8 cellular contexts compared by ENCODE assay signal in the genomic region with DNA sequence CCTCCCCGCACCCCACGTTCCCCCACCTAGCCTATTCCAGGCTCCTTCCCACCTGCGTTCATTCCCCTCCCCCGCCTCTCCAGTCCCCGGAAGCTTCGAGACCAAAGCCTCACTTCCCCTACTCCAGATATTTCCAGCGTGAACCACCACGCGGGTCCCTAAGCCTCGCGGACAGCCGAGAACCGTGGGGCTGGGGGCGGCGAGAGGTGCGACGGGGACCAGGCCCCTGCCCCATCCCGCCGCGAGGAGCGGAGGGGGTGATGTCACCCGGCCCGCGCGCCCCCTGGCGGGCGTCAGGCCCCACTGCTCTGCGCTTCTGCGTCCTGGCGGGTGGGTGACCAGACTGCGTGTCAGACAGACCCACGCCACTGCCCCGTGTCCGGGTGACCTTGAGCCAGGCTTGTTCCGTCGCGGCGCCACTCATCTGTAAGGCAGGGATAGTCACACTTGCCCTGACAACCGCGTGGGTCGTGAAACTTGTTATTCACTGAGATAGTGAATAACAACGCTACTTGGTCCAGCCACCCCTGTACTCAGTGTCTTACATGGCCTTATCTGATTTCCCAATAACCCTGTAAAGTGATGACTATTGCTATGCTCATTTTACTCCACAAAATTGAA. TPM values are rescaled to one million over a fixed set of nuclear protein-coding genes. Genes with fewer than 3 reads are reported as not detected.
DNase-seq lines count a peak whose midpoint lies in the region; ATAC-seq lines count a peak whose summit lies in the region.

No MANE protein-coding gene starts in this region.

- peak overlapping the region; percentile 81 for H3K27ac ChIP-seq in mesodermal cell (ENCODE audit: low read depth, low read length, severe bottlenecking)

- DNase-seq in AG08396 (ENCODE audit: low spot score) (peak; percentile 88), NCI-H774 (lab: John Stamatoyannopoulos, UW) (peak; percentile 40)
- DNase-seq in activated CD8-positive, alpha-beta memory T cell treated with anti-CD3 and anti-CD28 coated beads, Interleukin-2, amount 10 ng/mL, durations not matched to agents 7 days and 5 days = peak; percentile 85
- DNase-seq in stimulated activated CD8-positive, alpha-beta memory T cell treated with anti-CD3 and anti-CD28 coated beads, Interleukin-2, amount 100 ng/mL, for 1 hour (ENCODE audit: low read depth in 2 of 2) = peak; percentile 59 to 60

- peaks cover 15% of the 10 kb centered on the region for H3K4me1 ChIP-seq in endocrine pancreas (ENCODE audit: control insufficient read depth, insufficient read depth, low read length)
- peaks cover 16% of the 10 kb centered on the region for H3K4me1 ChIP-seq in mesodermal cell (ENCODE audit: control insufficient read depth, insufficient read depth, low read length, poor library complexity, severe bottlenecking)

- peaks cover 3% of the 10 kb centered on the region for H3K36me3 Mint-ChIP-seq in activated CD8-positive, alpha-beta memory T cell treated with anti-CD3 and anti-CD28 coated beads, Interleukin-2, amount 10 ng/mL, durations not matched to agents 7 days and 5 days

- H3K36me3 ChIP-seq in endocrine pancreas (ENCODE audit: control insufficient read depth, insufficient read depth, low read length) (no peaks in the 10 kb centered on the region), mesodermal cell (ENCODE audit: control insufficient read depth, insufficient read depth, low read length) (no peaks in the 10 kb centered on the region)

- CTCF ChIA-PET in activated CD8-positive, alpha-beta memory T cell treated with anti-CD3 and anti-CD28 coated beads, Interleukin-2, amount 10 ng/mL, durations not matched to agents 7 days and 5 days (lab: Charles Lee) = interaction anchor here (0.8 to 7.6 kb wide), 19 partner anchors 8 to 601 kb away, joined by 3 to 88 read pairs (median 5); partner anchors contain the start of genes HSP90AB1, SLC29A1 and SLC35B2

- peak overlapping the region; percentile 96 for H3K27ac Mint-ChIP-seq in activated CD8-positive, alpha-beta memory T cell treated with anti-CD3 and anti-CD28 coated beads, Interleukin-2, amount 10 ng/mL, durations not matched to agents 7 days and 5 days

- H3K27me3 ChIP-seq in endocrine pancreas (ENCODE audit: control insufficient read depth, insufficient read depth, low read length) = no peaks in the 10 kb centered on the region

- peaks cover 26% of the 10 kb centered on the region for H3K4me1 Mint-ChIP-seq in activated CD8-positive, alpha-beta memory T cell treated with anti-CD3 and anti-CD28 coated beads, Interleukin-2, amount 10 ng/mL, durations not matched to agents 7 days and 5 days

- peak overlapping the region; percentile 80 for H3K9ac ChIP-seq in endocrine pancreas (ENCODE audit: control insufficient read depth, insufficient read depth, low read length)

- no peaks in the 10 kb centered on the region for H3K9me3 Mint-ChIP-seq in activated CD8-positive, alpha-beta memory T cell treated with anti-CD3 and anti-CD28 coated beads, Interleukin-2, amount 10 ng/mL, durations not matched to agents 7 days and 5 days (ENCODE audit: low read depth)

- peak overlapping the region; percentile 84 for H3K4me3 Mint-ChIP-seq in activated CD8-positive, alpha-beta memory T cell treated with anti-CD3 and anti-CD28 coated beads, Interleukin-2, amount 10 ng/mL, durations not matched to agents 7 days and 5 days

- peak; percentile 58 for ATAC-seq in GM18861 (IDR thresholded peaks at IDR 0.05; ENCODE audit: unreplicated experiment)
- ATAC-seq in HG03103 (IDR thresholded peaks at IDR 0.05; ENCODE audit: low read depth, unreplicated experiment) = peak; percentile 85
- peak; percentile 94 for ATAC-seq in activated CD8-positive, alpha-beta memory T cell treated with anti-CD3 and anti-CD28 coated beads, Interleukin-2, amount 10 ng/mL, durations not matched to agents 7 days and 5 days

- H3K27me3 Mint-ChIP-seq in activated CD8-positive, alpha-beta memory T cell treated with anti-CD3 and anti-CD28 coated beads, Interleukin-2, amount 10 ng/mL, durations not matched to agents 7 days and 5 days = no peaks in the 10 kb centered on the region

- peak overlapping the region; percentile 33 for H3K4me3 ChIP-seq in endocrine pancreas (ENCODE audit: control insufficient read depth, insufficient read depth, low read length)
- H3K4me3 ChIP-seq in mesodermal cell (ENCODE audit: extremely low read depth, insufficient read depth, low read length, poor library complexity, severe bottlenecking) = peak overlapping the region; percentile 49

- H3K9me3 ChIP-seq in endocrine pancreas (ENCODE audit: control insufficient read depth, low read length) = no peaks in the 10 kb centered on the region
- no peaks in the 10 kb centered on the region for H3K9me3 ChIP-seq in mesodermal cell (ENCODE audit: control insufficient read depth, low read length)

- 4 to 6% methylated on average over 20 to 42 of the region's 42 CpGs for WGBS in mesodermal cell (ENCODE audit: insufficient coverage in 2 of 2), 2 experiments

RNA-seq across cellular contexts. Expression of gene HSP90AB1, which starts 9.0 kb away (rescaled TPM):
- total RNA-seq in activated CD8-positive, alpha-beta memory T cell treated with anti-CD3 and anti-CD28 coated beads, Interleukin-2, amount 10 ng/mL, durations not matched to agents 7 days and 5 days = 1,000 to 10,000 TPM in 1 of 2 experiments, 100 to 1,000 TPM in 1; 734 to 1,112 TPM
- 1,346 TPM for polyA plus RNA-seq in mesodermal cell (2013, experiment 1 of 2)
- polyA plus RNA-seq in mesodermal cell (2013, experiment 2 of 2) = 1,290 TPM

RNA-seq across cellular contexts. Expression of gene SLC29A1, which starts 14.5 kb away (rescaled TPM):
- 10 to 100 TPM; 39.8 to 49.9 TPM for total RNA-seq in activated CD8-positive, alpha-beta memory T cell treated with anti-CD3 and anti-CD28 coated beads, Interleukin-2, amount 10 ng/mL, durations not matched to agents 7 days and 5 days
- polyA plus RNA-seq in mesodermal cell (2013, experiment 1 of 2) = 32.1 TPM
- polyA plus RNA-seq in mesodermal cell (2013, experiment 2 of 2) = 23.0 TPM

RNA-seq across cellular contexts. Expression of gene SLC35B2, which starts 19.4 kb away (rescaled TPM):
- total RNA-seq in activated CD8-positive, alpha-beta memory T cell treated with anti-CD3 and anti-CD28 coated beads, Interleukin-2, amount 10 ng/mL, durations not matched to agents 7 days and 5 days = 10 to 100 TPM; 28.0 to 39.6 TPM
- polyA plus RNA-seq in mesodermal cell (2013, experiment 1 of 2) = 58.8 TPM
- polyA plus RNA-seq in mesodermal cell (2013, experiment 2 of 2) = 45.4 TPM

RNA-seq across cellular contexts. Expression of gene MYMX, which starts 21.2 kb away (rescaled TPM):
- not detected for total RNA-seq in activated CD8-positive, alpha-beta memory T cell treated with anti-CD3 and anti-CD28 coated beads, Interleukin-2, amount 10 ng/mL, durations not matched to agents 7 days and 5 days
- not detected for polyA plus RNA-seq in mesodermal cell (2013, experiment 1 of 2)
- not detected for polyA plus RNA-seq in mesodermal cell (2013, experiment 2 of 2)

RNA-seq across cellular contexts. Expression of gene NFKBIE, which starts 27.4 kb away (rescaled TPM):
- 10 to 100 TPM; 24.5 to 37.7 TPM for total RNA-seq in activated CD8-positive, alpha-beta memory T cell treated with anti-CD3 and anti-CD28 coated beads, Interleukin-2, amount 10 ng/mL, durations not matched to agents 7 days and 5 days
- 11.1 TPM for polyA plus RNA-seq in mesodermal cell (2013, experiment 1 of 2)
- polyA plus RNA-seq in mesodermal cell (2013, experiment 2 of 2) = 8.6 TPM

Comparison
In these comparisons a context has a peak if more than half of its experiments do, and no peak if none do; other contexts are left out.
1. Peak in every context shown above with its lines: DNase-seq, ATAC-seq, H3K4me3 ChIP-seq and H3K27ac ChIP-seq.